Comparison of ENCODE assay signal across 1 cellular context in genomic region chr1:27630859-27631491, GRCh38.
TF ChIP-seq lines count a peak whose summit lies in the region.

No MANE protein-coding gene starts in this region.

TF ChIP-seq in GM12878, 131 proteins besides CTCF, POLR2A, EP300 and RAD21 (continued from another document and continues in another):
- no peak for TF ChIP-seq GABPA (IDR thresholded peaks at IDR 0.05; ENCODE audit: low read depth)
- peak; percentile 98 for TF ChIP-seq MEF2B (IDR thresholded peaks at IDR 0.05; ENCODE audit: partially characterized antibody, poor library complexity, severe bottlenecking)
- TF ChIP-seq MTA3 (IDR thresholded peaks at IDR 0.05; ENCODE audit: borderline replicate concordance, low read length): no peak
- TF ChIP-seq USF1 (IDR thresholded peaks at IDR 0.05; ENCODE audit: borderline replicate concordance, extremely low read length, insufficient read depth, low read depth, low read length): no peak
- no peak; the same call in 1 of the 2 replicates for TF ChIP-seq RB1 (IDR thresholded peaks at IDR 0.05; ENCODE audit: borderline replicate concordance)
- peak; percentile 80 to 85 for TF ChIP-seq BHLHE40 (IDR thresholded peaks at IDR 0.05; ENCODE audit: borderline replicate concordance in 1 of 2, low read depth in 2 of 2, low read length in 1 of 2)
- 0 out of 2 replicates have a peak, but pooled peaks have one; percentile 78 for TF ChIP-seq MAX (IDR thresholded peaks at IDR 0.05; ENCODE audit: low read depth, low read length)
- TF ChIP-seq RELA (IDR thresholded peaks at IDR 0.05; ENCODE audit: borderline replicate concordance, partially characterized antibody): peak; percentile 20
- TF ChIP-seq E2F8 (IDR thresholded peaks at IDR 0.05; ENCODE audit: low read depth, partially characterized antibody): peak; percentile 18
- TF ChIP-seq DPF2 (IDR thresholded peaks at IDR 0.05): peak; percentile 67
- TF ChIP-seq EZH2 (IDR thresholded peaks at IDR 0.05; ENCODE audit: borderline replicate concordance, control insufficient read depth, low read depth, low read length): no peak
- no peak for TF ChIP-seq KDM1A (IDR thresholded peaks at IDR 0.05; ENCODE audit: borderline replicate concordance)
- no peak for TF ChIP-seq CEBPZ (IDR thresholded peaks at IDR 0.05; ENCODE audit: low read depth, low read length)
- TF ChIP-seq IRF4 (IDR thresholded peaks at IDR 0.05; ENCODE audit: low read depth, low read length): no peak; the same call in 1 of the 2 replicates
- no peak for TF ChIP-seq RBBP5 (conservative IDR thresholded peaks at IDR 0.05)
- TF ChIP-seq BCL3 (IDR thresholded peaks at IDR 0.05; ENCODE audit: borderline replicate concordance, insufficient read depth, low read depth, low read length, poor library complexity, severe bottlenecking): peak; percentile 86
- TF ChIP-seq TCF7 (IDR thresholded peaks at IDR 0.05; ENCODE audit: borderline replicate concordance): 0 out of 2 replicates have a peak, but pooled peaks have one; percentile 9
- TF ChIP-seq E2F4 (IDR thresholded peaks at IDR 0.05; ENCODE audit: low read depth, low read length): no peak
- TF ChIP-seq SUPT20H (IDR thresholded peaks at IDR 0.05; ENCODE audit: borderline replicate concordance, control insufficient read depth, low read depth, low read length): no peak
- no peak; the same call in 1 of the 2 replicates for TF ChIP-seq HDGF (IDR thresholded peaks at IDR 0.05)
- TF ChIP-seq NR2C2 (IDR thresholded peaks at IDR 0.05; ENCODE audit: borderline replicate concordance, control insufficient read depth, insufficient read length, low read depth): no peak
- TF ChIP-seq SIX5 (IDR thresholded peaks at IDR 0.05; ENCODE audit: low read depth, low read length, severe bottlenecking): no peak
- TF ChIP-seq ZBTB11 (CRISPR knock-in tag; IDR thresholded peaks at IDR 0.05): no peak; the same call in 1 of the 2 replicates
- no peak for TF ChIP-seq WRNIP1 (IDR thresholded peaks at IDR 0.05; ENCODE audit: borderline replicate concordance, low read depth, low read length)
- TF ChIP-seq ZNF274 (IDR thresholded peaks at IDR 0.05; ENCODE audit: insufficient read depth, insufficient read length): no peak
- no peak for TF ChIP-seq NFIC (IDR thresholded peaks at IDR 0.05; ENCODE audit: low read depth, low read length)
- no peak for TF ChIP-seq CEBPB (IDR thresholded peaks at IDR 0.05; ENCODE audit: borderline replicate concordance in 1 of 2, low read depth in 2 of 2, low read length in 2 of 2)
- TF ChIP-seq CBX5 (IDR thresholded peaks at IDR 0.05; ENCODE audit: low read depth): no peak
- no peak for TF ChIP-seq PAX8 (IDR thresholded peaks at IDR 0.05)
- no peak for TF ChIP-seq ZBTB33 (IDR thresholded peaks at IDR 0.05)
- no peak for TF ChIP-seq FOXM1 (IDR thresholded peaks at IDR 0.05; ENCODE audit: low read depth, low read length)
- TF ChIP-seq JUNB (IDR thresholded peaks at IDR 0.05): peak; percentile 68
- peak; percentile 22; the same call in 1 of the 2 replicates for TF ChIP-seq GATAD2B (conservative IDR thresholded peaks at IDR 0.05; ENCODE audit: low read depth)
- no peak; the same call in none of the 2 replicates for TF ChIP-seq IKZF1 (conservative IDR thresholded peaks at IDR 0.05)
- peak; percentile 39; the same call in 1 of the 2 replicates for TF ChIP-seq RAD51 (IDR thresholded peaks at IDR 0.05)
- TF ChIP-seq YBX1 (IDR thresholded peaks at IDR 0.05): peak; percentile 85; the same call in 1 of the 2 replicates
- peak; percentile 81 for TF ChIP-seq ZNF592 (IDR thresholded peaks at IDR 0.05)
- no peak for TF ChIP-seq BRCA1 (IDR thresholded peaks at IDR 0.05; ENCODE audit: low read depth, low read length)
- TF ChIP-seq TCF3 (IDR thresholded peaks at IDR 0.05; ENCODE audit: borderline replicate concordance, insufficient read depth, low read depth, low read length): no peak; the same call in 1 of the 2 replicates
